ENCODE assay signal across 7 cellular contexts in the genomic region with DNA sequence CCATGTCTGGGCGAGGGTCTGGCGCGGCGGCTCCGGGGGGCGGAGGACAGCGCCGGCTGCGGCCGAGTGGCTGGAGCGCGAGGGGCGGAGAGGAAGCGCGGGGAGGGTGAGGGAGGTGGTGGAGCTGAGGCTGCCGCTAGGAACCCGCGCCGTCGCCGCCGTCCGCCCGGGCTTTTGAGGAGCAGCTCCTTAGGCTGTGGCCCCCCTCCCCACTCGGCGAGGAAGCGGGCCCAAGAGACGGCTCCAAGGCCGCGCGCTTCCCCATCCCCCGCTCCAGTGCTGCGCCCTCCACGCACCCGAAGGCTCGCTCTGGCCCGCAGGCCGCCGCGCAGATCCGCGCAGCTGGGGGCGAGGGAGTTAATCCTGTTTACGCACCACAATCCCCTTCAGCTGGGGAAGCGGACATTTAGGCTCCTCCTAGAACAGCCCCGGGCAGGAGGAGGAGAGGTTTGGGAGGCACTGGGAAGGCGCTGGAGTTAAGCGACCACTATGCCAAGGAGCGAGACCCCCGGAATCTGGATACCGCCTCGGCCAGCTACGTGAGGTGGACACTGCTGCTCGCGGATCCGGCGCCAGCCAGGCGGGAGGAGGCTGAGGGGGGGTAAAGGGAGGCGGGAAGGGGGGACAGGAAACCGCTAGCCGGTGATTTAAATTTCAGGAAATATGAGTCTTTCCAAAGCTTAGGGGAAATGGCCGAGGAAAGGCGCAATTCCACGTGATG. TPM values are rescaled to one million over a fixed set of nuclear protein-coding genes. Genes with fewer than 3 reads are reported as not detected.
DNase-seq lines count a peak whose midpoint lies in the region; ATAC-seq and TF ChIP-seq lines count a peak whose summit lies in the region.

A gene with protein sequence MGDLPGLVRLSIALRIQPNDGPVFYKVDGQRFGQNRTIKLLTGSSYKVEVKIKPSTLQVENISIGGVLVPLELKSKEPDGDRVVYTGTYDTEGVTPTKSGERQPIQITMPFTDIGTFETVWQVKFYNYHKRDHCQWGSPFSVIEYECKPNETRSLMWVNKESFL (minus strand): TSS at position 553 of the 721 bp plus-strand sequence. CDS start 549 bp downstream, at position 4.

- H3K27me3 ChIP-seq in esophagus squamous epithelium (peaks cover 0 to 44% (median 0%) of the 10 kb centered on the region in 4 donors), thoracic aorta (replicated peaks; ENCODE audit: insufficient read depth) (no peaks in the 10 kb centered on the region)

- H4K20me1 ChIP-seq in OCI-LY7 (ENCODE audit: insufficient read depth, low read length) = no peaks in the 10 kb centered on the region

- no peak within 1 kb of the TSS; the same call in 1 of the 2 replicates for H3K4me2 ChIP-seq in OCI-LY7 (ENCODE audit: low read length)

- 0 to 1% methylated on average over 5 to 21 of the region's 64 CpGs for WGBS in esophagus squamous epithelium, 2 donors

- intact Hi-C loops in esophagus squamous epithelium (cut with DNase I) = no loop called here
- intact Hi-C loops in OCI-LY7 (cut with micrococcal nuclease; ENCODE audit: unreplicated experiment) = no loop called here

- peak within 1 kb of the TSS; percentile 82 to 97 (median 92) for H3K27ac ChIP-seq in esophagus squamous epithelium
- peak within 1 kb of the TSS; percentile 82 to 92 for H3K27ac ChIP-seq in thoracic aorta
- no peak within 1 kb of the TSS for H3K27ac ChIP-seq in OCI-LY7 (ENCODE audit: low read depth, low read length, poor library complexity, severe bottlenecking)

- DNase-seq in EH (ENCODE audit: low read depth) (peak; percentile 88), M059J (ENCODE audit: low read depth) (peak; percentile 82), UCSD-AML1 (lab: John Stamatoyannopoulos, UW; ENCODE audit: unreplicated experiment) (peak; percentile 37), esophagus squamous epithelium (lab: John Stamatoyannopoulos, UW) (no peak), midbrain (lab: John Stamatoyannopoulos, UW) (peak; percentile 72), thoracic aorta (ENCODE audit: low spot score) (peak; percentile 34), OCI-LY7 (ENCODE audit: low spot score) (no peak)

- H3K36me3 ChIP-seq in esophagus squamous epithelium (no peaks in the 10 kb centered on the region), thoracic aorta (peaks cover 5% of the 10 kb centered on the region), OCI-LY7 (ENCODE audit: insufficient read depth, low read length) (no peaks in the 10 kb centered on the region)

- no peaks in the 10 kb centered on the region for H3K79me2 ChIP-seq in OCI-LY7 (ENCODE audit: insufficient read depth, low read depth, low read length)

- TF ChIP-seq CTCF in esophagus squamous epithelium (IDR thresholded peaks at IDR 0.05) (no peak), thoracic aorta (IDR thresholded peaks at IDR 0.05) (no peak), OCI-LY7 (conservative IDR thresholded peaks at IDR 0.05; ENCODE audit: low read length) (no peak)

- H3K9me3 ChIP-seq in esophagus squamous epithelium (no peaks in the 10 kb centered on the region), thoracic aorta (no peaks in the 10 kb centered on the region), OCI-LY7 (ENCODE audit: low read length) (no peaks in the 10 kb centered on the region)

- peak in 2 of 4 donors; percentile 44 to 59 for TF ChIP-seq POLR2A in esophagus squamous epithelium (IDR thresholded peaks at IDR 0.05)

- POLR2A ChIA-PET in OCI-LY7 (lab: Charles Lee) = interaction anchor here (0.6 kb wide), 1 partner anchor 311 kb away, joined by 3 read pairs; no protein-coding TSS in a partner anchor

- H3K9me2 ChIP-seq in OCI-LY7 (ENCODE audit: insufficient read depth, low read length) = no peaks in the 10 kb centered on the region

- ATAC-seq in thoracic aorta (ENCODE audit: insufficient number of reproducible peaks, low FRiP score, low read depth) = peak; percentile 66

- H3K4me1 ChIP-seq in esophagus squamous epithelium = peaks cover 8 to 31% (median 11%) of the 10 kb centered on the region in 3 donors
- H3K4me1 ChIP-seq in thoracic aorta (ENCODE audit: control insufficient read depth in 1 of 2, low read depth in 2 of 2) = peaks cover 0 to 14% of the 10 kb centered on the region in 2 donors
- no peaks in the 10 kb centered on the region for H3K4me1 ChIP-seq in OCI-LY7 (ENCODE audit: insufficient read depth, low read length, poor library complexity, severe bottlenecking)

- CTCF ChIA-PET in OCI-LY7 (lab: Charles Lee; ENCODE audit: unreplicated experiment) = no interaction called here

- no TSS peak for BruUV-seq in OCI-LY7 (replicated peaks; lab: Mats Ljungman, UMichigan)

- H3K4me3 ChIP-seq in esophagus squamous epithelium (peak within 1 kb of the TSS; percentile 49 to 86 (median 66)), thoracic aorta (peak within 1 kb of the TSS; percentile 92), OCI-LY7 (ENCODE audit: low read depth, low read length, poor library complexity, severe bottlenecking) (no peak within 1 kb of the TSS)

- no peak within 1 kb of the TSS for H2AFZ ChIP-seq in OCI-LY7 (ENCODE audit: low read length)

RNA-seq across cellular contexts. Expression of the gene that starts here (rescaled TPM):
- 22.6 and 27.2 TPM in 2 replicates for total RNA-seq in M059J (2014; rRNA removed; shearing (Covaris generic))
- total RNA-seq in esophagus squamous epithelium (10 to 100 TPM in 1 of 4 donors, 1 to 10 TPM in 2, under 1 TPM in 1; 0.61 to 21.4 (median 5.0) TPM), thoracic aorta (10 to 100 TPM; 39.7 to 45.6 TPM), OCI-LY7 (2022) (not detected in 2 replicates)
- not detected in 2 replicates for total RNA-seq in OCI-LY7 (2014; rRNA removed; shearing (Covaris generic))

Comparison
In these comparisons a context has a peak if more than half of its experiments do, and no peak if none do; other contexts are left out.
1. DNase-seq: peak in EH (single experiment), M059J (single experiment), UCSD-AML1 (single experiment), midbrain (single experiment) and thoracic aorta (single experiment); none in esophagus squamous epithelium (single experiment) and OCI-LY7 (single experiment).